ENCODE assay signal across 16 cellular contexts in genomic region chr18:61765097-61765496, GRCh38.
DNase-seq lines count a peak whose midpoint lies in the region; ATAC-seq and TF ChIP-seq lines count a peak whose summit lies in the region.
"Had no signal": no experiment of that assay in that cellular context is flagged by ENCODE, and none has a peak within 500 bp of the region (broad histone marks: within the 10 kb centered on the region; RNA-seq: fewer than 3 reads in every experiment).

No MANE protein-coding gene starts in this region.

- intact Hi-C loops in testis (cut with DNase I; ENCODE audit: low total_unique reads) = no loop called here

- DNase-seq in cardiac muscle cell (ENCODE audit: low read depth in 1 of 2, low spot score in 1 of 2) = peak; percentile 56 to 71
- DNase-seq in right atrium auricular region (ENCODE audit: low spot score) = no peak
- DNase-seq in adipocyte (ENCODE audit: low read depth) = peak; percentile 15
- peak; percentile 80 for DNase-seq in iris pigment epithelial cell (ENCODE audit: low read depth)
- DNase-seq in testis = peak; percentile 50
- no peak for DNase-seq in KBM-7
- no peak for DNase-seq in NCI-H1105 (lab: John Stamatoyannopoulos, UW)
- DNase-seq: activated CD4-positive, alpha-beta T cell treated with anti-CD3 and anti-CD28 coated beads, Interleukin-2, amount 10 ng/mL, durations not matched to agents 24 days and 14 days; activated naive CD4-positive, alpha-beta T cell treated with Interleukin-2 at 50 U/mL for 16 hours; BE2C; effector CD8-positive, alpha-beta T cell; NCI-H510A treated with DMSO at 0.1 percent for 48 hours; stomach had no signal

- H3K4me3 ChIP-seq in cardiac muscle cell (no peak overlapping the region), right atrium auricular region (no peak overlapping the region), adipocyte (ENCODE audit: low read length) (peak overlapping the region; percentile 58), testis (no peak overlapping the region)
- H3K4me3 ChIP-seq: SK-N-MC, stomach had no signal

- TF ChIP-seq CTCF in cardiac muscle cell (IDR thresholded peaks at IDR 0.05; ENCODE audit: low read depth, low read length) (no peak), right atrium auricular region (IDR thresholded peaks at IDR 0.05) (no peak), testis (IDR thresholded peaks at IDR 0.05) (no peak)

- WGBS in testis, 2 donors = 36 to 62% methylated on average over 6 of the region's 6 CpGs

- TF ChIP-seq POLR2A in testis (IDR thresholded peaks at IDR 0.05) = no peak

- in situ Hi-C loops in KBM-7 (cut with MboI; ENCODE audit: low pct_unique_long_range_greater_than_20kb, low sequenced_read_pairs) = no loop called here

- peak overlapping the region; percentile 31 for H3K9ac ChIP-seq in adipocyte (ENCODE audit: low read length)

- H3K27me3 ChIP-seq in cardiac muscle cell (no peaks in the 10 kb centered on the region), right atrium auricular region (no peaks in the 10 kb centered on the region), adipocyte (replicated peaks; ENCODE audit: control insufficient read depth, insufficient read depth, low read length) (no peaks in the 10 kb centered on the region), testis (no peaks in the 10 kb centered on the region)
- H3K27me3 ChIP-seq: BE2C, stomach had no signal

- H3K4me1 ChIP-seq in cardiac muscle cell (ENCODE audit: low read depth) (peaks cover 3% of the 10 kb centered on the region), right atrium auricular region (no peaks in the 10 kb centered on the region), adipocyte (ENCODE audit: control insufficient read depth, insufficient read depth, low read length) (peaks cover 19% of the 10 kb centered on the region), testis (peaks cover 10% of the 10 kb centered on the region)
- H3K4me1 ChIP-seq: BE2C had no signal

- no peaks in the 10 kb centered on the region for H3K36me3 ChIP-seq in cardiac muscle cell
- H3K36me3 ChIP-seq in right atrium auricular region = no peaks in the 10 kb centered on the region
- H3K36me3 ChIP-seq in adipocyte (ENCODE audit: control insufficient read depth, insufficient read depth, low read length, severe bottlenecking) = no peaks in the 10 kb centered on the region
- no peaks in the 10 kb centered on the region for H3K36me3 ChIP-seq in testis (ENCODE audit: low read depth, missing control alignments)
- H3K36me3 ChIP-seq: BE2C, stomach had no signal

- ATAC-seq in HG03025 (IDR thresholded peaks at IDR 0.05; ENCODE audit: low FRiP score, unreplicated experiment) = no peak
- ATAC-seq: HCT116 had no signal

- H3K9me3 ChIP-seq in cardiac muscle cell (ENCODE audit: low read depth) (no peaks in the 10 kb centered on the region), right atrium auricular region (no peaks in the 10 kb centered on the region), adipocyte (ENCODE audit: control insufficient read depth, low read length) (no peaks in the 10 kb centered on the region), testis (no peaks in the 10 kb centered on the region)
- H3K9me3 ChIP-seq: BE2C, stomach had no signal

- H3K27ac ChIP-seq in cardiac muscle cell (peak overlapping the region; percentile 63), right atrium auricular region (peak overlapping the region in 1 of 2 donors; percentile 29), testis (peak overlapping the region; percentile 43 to 67)
- H3K27ac ChIP-seq: SK-N-MC, stomach had no signal

Comparison
In these comparisons a context has a peak if more than half of its experiments do, and no peak if none do; other contexts are left out.
1. DNase-seq: peak in cardiac muscle cell (2 of 2), adipocyte (single experiment), iris pigment epithelial cell (single experiment) and testis (single experiment); none in right atrium auricular region (single experiment), KBM-7 (single experiment) and NCI-H1105 (single experiment).